Comparison of ENCODE assay signal across 23 cellular contexts in the genomic region with DNA sequence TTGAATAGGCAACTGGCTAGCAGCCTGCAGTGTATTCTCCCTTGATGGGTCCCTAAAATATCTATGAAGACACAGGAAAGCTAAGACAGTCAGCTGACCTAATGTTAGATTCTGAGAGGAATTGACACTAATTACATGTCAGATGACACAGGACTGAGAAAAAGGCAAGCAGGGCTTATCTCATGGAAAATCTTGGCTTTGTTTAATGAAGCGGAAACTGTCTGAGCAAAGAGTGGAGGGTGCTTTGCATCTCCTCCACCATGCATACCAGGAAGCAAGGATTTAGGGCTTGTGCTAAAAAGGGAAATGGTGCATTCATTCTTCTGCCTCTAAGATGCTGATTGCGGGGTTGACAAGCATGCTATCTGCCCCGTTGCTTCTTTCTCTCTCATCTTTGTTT.
"Had no signal": no experiment of that assay in that cellular context is flagged by ENCODE, and none has a peak within 500 bp of the region (broad histone marks: within the 10 kb centered on the region; RNA-seq: fewer than 3 reads in every experiment).

No MANE protein-coding gene starts in this region.

- H3K4me1 ChIP-seq: lower lobe of right lung, pancreas, vagina had no signal

- DNase-seq: activated B cell treated with CpG ODN at 0.5 μM for 24 hours; activated CD4-positive, alpha-beta T cell treated with anti-CD3 and anti-CD28 coated beads for 48 hours; activated CD8-positive, alpha-beta memory T cell treated with anti-CD3 and anti-CD28 coated beads, Interleukin-2, amount 50 U/mL, for 4 hours; activated CD8-positive, alpha-beta T cell treated with anti-CD3 and anti-CD28 coated beads for 36 hours; activated effector memory CD4-positive, alpha-beta T cell treated with anti-CD3 and anti-CD28 coated beads, Interleukin-2, amount 50 U/mL, for 16 hours; activated T-cell treated with anti-CD3 and anti-CD28 coated beads, Interleukin-2, amount 50 U/mL, for 48 hours; amygdala; cerebellar nuclear complex; dermis blood vessel endothelial cell; effector memory CD8-positive, alpha-beta T cell; foreskin melanocyte; immature natural killer cell; left cardiac atrium; lower lobe of right lung; midbrain; pancreas; stimulated activated CD4-positive, alpha-beta T cell treated with anti-CD3 and anti-CD28 coated beads, Interleukin-2, amount 100 ng/mL, for 48 hours; stimulated activated naive B cell treated with anti-CD40 and anti-IgM and Interleukin-4, amounts not matched to agents 10 μg/mL and 1 μg/mL and 100 μg/mL, for 72 hours; T-helper 2 cell; tibial artery had no signal

- H3K27me3 ChIP-seq: tibial artery, vagina had no signal

- H3K4me3 ChIP-seq: lower lobe of right lung, pancreas, tibial artery, vagina had no signal

- H3K36me3 ChIP-seq: lower lobe of right lung, pancreas, tibial artery, vagina had no signal

- ATAC-seq: activated CD8-positive, alpha-beta T cell treated with anti-CD3 and anti-CD28 coated beads for 36 hours; activated naive CD4-positive, alpha-beta T cell treated with anti-CD3 and anti-CD28 coated beads, Interleukin-2, amount 50 U/mL, for 72 hours; effector memory CD8-positive, alpha-beta T cell; left cardiac atrium; lower lobe of right lung; pancreas; stimulated activated naive B cell treated with anti-CD40 and anti-IgM and Interleukin-4, amounts not matched to agents 10 μg/mL and 1 μg/mL and 100 μg/mL, for 72 hours had no signal

- H3K9me3 ChIP-seq: lower lobe of right lung, pancreas, vagina had no signal

- H3K27ac ChIP-seq: epithelial cell of prostate, lower lobe of right lung, pancreas, tibial artery, vagina had no signal
